Comparison of ENCODE assay signal across 1 cellular context in the genomic region with DNA sequence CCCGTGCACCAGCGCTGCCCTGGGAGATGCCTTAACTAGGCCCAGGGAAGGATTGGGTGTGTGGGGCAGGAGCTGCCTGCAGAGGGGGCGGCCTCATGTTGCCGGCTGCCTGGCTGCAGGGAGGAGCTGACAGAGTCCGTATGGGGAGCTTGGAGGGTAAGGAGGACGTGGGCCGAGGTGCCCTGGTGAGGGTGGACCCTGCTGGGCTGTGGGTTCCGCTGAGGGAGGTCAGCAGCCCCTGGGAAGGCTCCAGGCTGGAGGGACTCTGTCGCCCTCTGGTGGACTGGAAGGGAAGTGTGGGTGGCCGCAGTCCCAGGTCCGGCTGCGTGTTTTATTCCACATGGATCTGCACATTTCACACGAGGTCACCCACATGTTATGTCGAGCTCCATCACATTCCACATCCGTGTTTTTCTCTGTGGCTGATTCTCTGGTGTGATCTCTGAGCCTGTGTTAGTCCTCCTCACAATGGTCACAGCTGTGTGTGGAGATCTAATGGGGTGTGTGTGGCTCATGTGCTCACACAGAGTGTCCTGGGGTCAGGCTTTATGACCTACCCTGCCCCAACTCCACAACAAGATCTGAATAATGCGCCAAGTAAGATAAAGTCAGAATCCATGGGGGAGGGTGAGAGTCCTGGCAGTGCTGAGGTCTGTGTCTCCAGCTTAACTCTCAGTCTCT.
TF ChIP-seq lines count a peak whose summit lies in the region.

No MANE protein-coding gene starts in this region.

TF ChIP-seq in K562, 482 proteins besides CTCF, POLR2A, EP300 and RAD21 (continued from another document):
- TF ChIP-seq, protein P1, sequence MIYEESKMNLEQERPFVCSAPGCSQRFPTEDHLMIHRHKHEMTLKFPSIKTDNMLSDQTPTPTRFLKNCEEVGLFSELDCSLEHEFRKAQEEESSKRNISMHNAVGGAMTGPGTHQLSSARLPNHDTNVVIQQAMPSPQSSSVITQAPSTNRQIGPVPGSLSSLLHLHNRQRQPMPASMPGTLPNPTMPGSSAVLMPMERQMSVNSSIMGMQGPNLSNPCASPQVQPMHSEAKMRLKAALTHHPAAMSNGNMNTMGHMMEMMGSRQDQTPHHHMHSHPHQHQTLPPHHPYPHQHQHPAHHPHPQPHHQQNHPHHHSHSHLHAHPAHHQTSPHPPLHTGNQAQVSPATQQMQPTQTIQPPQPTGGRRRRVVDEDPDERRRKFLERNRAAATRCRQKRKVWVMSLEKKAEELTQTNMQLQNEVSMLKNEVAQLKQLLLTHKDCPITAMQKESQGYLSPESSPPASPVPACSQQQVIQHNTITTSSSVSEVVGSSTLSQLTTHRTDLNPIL (CRISPR knock-in tag; IDR thresholded peaks at IDR 0.05): no peak
- TF ChIP-seq ZNF232 (CRISPR knock-in tag; IDR thresholded peaks at IDR 0.05) (no peak), SAFB2 (IDR thresholded peaks at IDR 0.05; ENCODE audit: borderline replicate concordance, low read depth, low read length, severe bottlenecking) (no peak), STAG1 (CRISPR knock-in tag; IDR thresholded peaks at IDR 0.05; ENCODE audit: borderline replicate concordance) (peak; percentile 27; the same call in 1 of the 2 replicates), RB1 (IDR thresholded peaks at IDR 0.05; ENCODE audit: low read depth) (peak; percentile 19; the same call in 1 of the 2 replicates), NCOA2 (IDR thresholded peaks at IDR 0.05; ENCODE audit: partially characterized antibody in 2 of 2) (no peak), ZNF76 (CRISPR knock-in tag; IDR thresholded peaks at IDR 0.05; ENCODE audit: borderline replicate concordance) (no peak), ETS2 (tag; IDR thresholded peaks at IDR 0.05; ENCODE audit: borderline replicate concordance, poor library complexity, severe bottlenecking) (no peak), MCM2 (IDR thresholded peaks at IDR 0.05; ENCODE audit: low read depth) (no peak), SRSF1 (IDR thresholded peaks at IDR 0.05; ENCODE audit: low read depth, low read length) (no peak)
- TF ChIP-seq, protein P2, sequence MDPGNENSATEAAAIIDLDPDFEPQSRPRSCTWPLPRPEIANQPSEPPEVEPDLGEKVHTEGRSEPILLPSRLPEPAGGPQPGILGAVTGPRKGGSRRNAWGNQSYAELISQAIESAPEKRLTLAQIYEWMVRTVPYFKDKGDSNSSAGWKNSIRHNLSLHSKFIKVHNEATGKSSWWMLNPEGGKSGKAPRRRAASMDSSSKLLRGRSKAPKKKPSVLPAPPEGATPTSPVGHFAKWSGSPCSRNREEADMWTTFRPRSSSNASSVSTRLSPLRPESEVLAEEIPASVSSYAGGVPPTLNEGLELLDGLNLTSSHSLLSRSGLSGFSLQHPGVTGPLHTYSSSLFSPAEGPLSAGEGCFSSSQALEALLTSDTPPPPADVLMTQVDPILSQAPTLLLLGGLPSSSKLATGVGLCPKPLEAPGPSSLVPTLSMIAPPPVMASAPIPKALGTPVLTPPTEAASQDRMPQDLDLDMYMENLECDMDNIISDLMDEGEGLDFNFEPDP (CRISPR knock-in tag; IDR thresholded peaks at IDR 0.05): no peak
